Comparison of ENCODE assay signal across 35 cellular contexts in genomic region chr4:172760512-172760911, GRCh38.
"Had no signal": no experiment of that assay in that cellular context is flagged by ENCODE, and none has a peak within 500 bp of the region (broad histone marks: within the 10 kb centered on the region; RNA-seq: fewer than 3 reads in every experiment).

No MANE protein-coding gene starts in this region.

- H3K36me3 ChIP-seq: MG63 had no signal

- H3K4me2 ChIP-seq: KMS-11 had no signal

- H3K27ac ChIP-seq: KMS-11 had no signal

- DNase-seq: Karpas-422, Kasumi-1, MG63, MM.1S, MV-4-11, NCI-H1048, NCI-H1092, NCI-H1092 treated with DMSO at 0.1 percent for 48 hours, NCI-H1105, NCI-H1105 treated with DMSO at 0.1 percent for 48 hours, NCI-H1417, NCI-H1417 treated with DMSO at 0.1 percent for 48 hours, NCI-H1436, NCI-H1436 treated with DMSO at 0.1 percent for 48 hours, NCI-H146, NCI-H1694, NCI-H1694 treated with DMSO at 0.1 percent for 48 hours, NCI-H187, NCI-H187 treated with DMSO at 0.1 percent for 48 hours, NCI-H1930, NCI-H2029, NCI-H2029 treated with DMSO at 0.1 percent for 48 hours, NCI-H2081, NCI-H2081 treated with DMSO at 0.1 percent for 48 hours, NCI-H2107, NCI-H2171, NCI-H2171 treated with DMSO at 0.1 percent for 48 hours, NCI-H2227 treated with DMSO at 0.1 percent for 48 hours, NCI-H226, NCI-H345, NCI-H446, NCI-H446 treated with DMSO at 0.1 percent for 48 hours, NCI-H510A, NCI-H510A treated with DMSO at 0.1 percent for 48 hours had no signal

- H3K27me3 ChIP-seq: MG63 had no signal

- H3K9ac ChIP-seq: KMS-11 had no signal

- H3K4me3 ChIP-seq: MG63 had no signal
